Comparison of ENCODE assay signal across 8 cellular contexts in genomic region chr18:27599202-27599829, GRCh38.
DNase-seq lines count a peak whose midpoint lies in the region; ATAC-seq and TF ChIP-seq lines count a peak whose summit lies in the region.

No MANE protein-coding gene starts in this region.

- 53% methylated on average over 1 of the region's 1 CpG for WGBS in hepatocyte (ENCODE audit: low lambda C conversion rate, missing lambda C conversion rate)
- 78 to 98% (median 89%) methylated on average over 1 of the region's 1 CpG for WGBS in spleen, 5 donors

- CTCF ChIA-PET in activated CD8-positive, alpha-beta T cell treated with anti-CD3 and anti-CD28 coated beads, Interleukin-2, amount 10 ng/mL, durations not matched to agents 7 days and 5 days (lab: Charles Lee): interaction anchor here (0.6 to 2.1 kb wide), 4 partner anchors 13 to 978 kb away, joined by 3 to 8 read pairs (median 4); no protein-coding TSS in a partner anchor

- DNase-seq in CMK (ENCODE audit: low read depth) (peak; percentile 20), NCI-H2107 (lab: John Stamatoyannopoulos, UW) (peak; percentile 0), hepatocyte (ENCODE audit: low spot score) (peak; percentile 75), spleen (no peak)
- DNase-seq in activated CD8-positive, alpha-beta T cell treated with anti-CD3 and anti-CD28 coated beads, Interleukin-2, amount 10 ng/mL, durations not matched to agents 7 days and 5 days: peak; percentile 43
- no peak for DNase-seq in activated T-helper 1 cell treated with anti-CD3 and anti-CD28 coated beads, Interleukin-12 subunit alpha, Interleukin-12 subunit beta, Interleukin-2, Interleukin-4 antibody, amounts not matched to agents 30 ng/mL and 10 ng/mL and 1 ng/mL, durations not matched to agents 14 hours and 24 hours and 36 hours (ENCODE audit: low spot score)

- no peak overlapping the region for H3K4me3 ChIP-seq in hepatocyte
- no peak overlapping the region for H3K4me3 ChIP-seq in spleen

- H3K9me3 Mint-ChIP-seq in activated CD8-positive, alpha-beta T cell treated with anti-CD3 and anti-CD28 coated beads, Interleukin-2, amount 10 ng/mL, durations not matched to agents 7 days and 5 days (ENCODE audit: insufficient read depth): no peaks in the 10 kb centered on the region
- H3K9me3 Mint-ChIP-seq in activated T-helper 1 cell treated with anti-CD3 and anti-CD28 coated beads, Interleukin-12 subunit alpha, Interleukin-12 subunit beta, Interleukin-2, Interleukin-4 antibody, amounts not matched to agents 30 ng/mL and 10 ng/mL and 1 ng/mL, durations not matched to agents 14 hours and 24 hours and 36 hours: no peaks in the 10 kb centered on the region

- TF ChIP-seq POLR2A in spleen (IDR thresholded peaks at IDR 0.05): no peak

- ATAC-seq in GM18508 (IDR thresholded peaks at IDR 0.05; ENCODE audit: insufficient read depth, unreplicated experiment): peak; percentile 62
- ATAC-seq in HG02973 (IDR thresholded peaks at IDR 0.05; ENCODE audit: unreplicated experiment): peak; percentile 78
- peak; percentile 42 for ATAC-seq in activated CD8-positive, alpha-beta T cell treated with anti-CD3 and anti-CD28 coated beads, Interleukin-2, amount 10 ng/mL, durations not matched to agents 7 days and 5 days

- H3K27ac Mint-ChIP-seq in activated CD8-positive, alpha-beta T cell treated with anti-CD3 and anti-CD28 coated beads, Interleukin-2, amount 10 ng/mL, durations not matched to agents 7 days and 5 days: no peak overlapping the region
- H3K27ac Mint-ChIP-seq in activated T-helper 1 cell treated with anti-CD3 and anti-CD28 coated beads, Interleukin-12 subunit alpha, Interleukin-12 subunit beta, Interleukin-2, Interleukin-4 antibody, amounts not matched to agents 30 ng/mL and 10 ng/mL and 1 ng/mL, durations not matched to agents 14 hours and 24 hours and 36 hours: no peak overlapping the region

- H3K9me3 ChIP-seq in hepatocyte (ENCODE audit: low read depth) (no peaks in the 10 kb centered on the region), spleen (peaks cover 0 to 10% (median 0%) of the 10 kb centered on the region in 8 donors)

- no peaks in the 10 kb centered on the region for H3K27me3 Mint-ChIP-seq in activated CD8-positive, alpha-beta T cell treated with anti-CD3 and anti-CD28 coated beads, Interleukin-2, amount 10 ng/mL, durations not matched to agents 7 days and 5 days (ENCODE audit: low read depth)
- H3K27me3 Mint-ChIP-seq in activated T-helper 1 cell treated with anti-CD3 and anti-CD28 coated beads, Interleukin-12 subunit alpha, Interleukin-12 subunit beta, Interleukin-2, Interleukin-4 antibody, amounts not matched to agents 30 ng/mL and 10 ng/mL and 1 ng/mL, durations not matched to agents 14 hours and 24 hours and 36 hours (ENCODE audit: insufficient read depth): no peaks in the 10 kb centered on the region

- no peak overlapping the region for H3K4me2 ChIP-seq in hepatocyte

- no peak overlapping the region for H3K4me3 Mint-ChIP-seq in activated CD8-positive, alpha-beta T cell treated with anti-CD3 and anti-CD28 coated beads, Interleukin-2, amount 10 ng/mL, durations not matched to agents 7 days and 5 days
- no peak overlapping the region for H3K4me3 Mint-ChIP-seq in activated T-helper 1 cell treated with anti-CD3 and anti-CD28 coated beads, Interleukin-12 subunit alpha, Interleukin-12 subunit beta, Interleukin-2, Interleukin-4 antibody, amounts not matched to agents 30 ng/mL and 10 ng/mL and 1 ng/mL, durations not matched to agents 14 hours and 24 hours and 36 hours

- H3K36me3 ChIP-seq in hepatocyte (replicated peaks; ENCODE audit: insufficient read depth, low read depth): no peaks in the 10 kb centered on the region
- no peaks in the 10 kb centered on the region for H3K36me3 ChIP-seq in spleen

- intact Hi-C loops in spleen (cut with DNase I; ENCODE audit: low total_unique reads): loop anchor here (5.0 to 10.0 kb wide), 2 partner anchors 235 to 582 kb away; no protein-coding TSS in a partner anchor
- intact Hi-C loops in activated T-helper 1 cell treated with anti-CD3 and anti-CD28 coated beads, Interleukin-12 subunit alpha, Interleukin-12 subunit beta, Interleukin-2, Interleukin-4 antibody, amounts not matched to agents 30 ng/mL and 10 ng/mL and 1 ng/mL, durations not matched to agents 14 hours and 24 hours and 36 hours (cut with micrococcal nuclease): loop anchor here (1.0 to 2.0 kb wide), 2 partner anchors 235 to 979 kb away; no protein-coding TSS in a partner anchor

- H3K9me2 ChIP-seq in hepatocyte (replicated peaks; ENCODE audit: insufficient read depth): no peaks in the 10 kb centered on the region

- H3K27me3 ChIP-seq in hepatocyte (no peaks in the 10 kb centered on the region), spleen (replicated peaks in 1 of 7) (no peaks in the 10 kb centered on the region)

- H2AFZ ChIP-seq in hepatocyte: no peak overlapping the region

- H3K27ac ChIP-seq in hepatocyte (no peak overlapping the region), spleen (no peak overlapping the region)

- H3K79me2 ChIP-seq in hepatocyte: no peaks in the 10 kb centered on the region

- no peaks in the 10 kb centered on the region for H4K20me1 ChIP-seq in hepatocyte (ENCODE audit: insufficient read depth, poor library complexity, severe bottlenecking)

- no peaks in the 10 kb centered on the region for H3K36me3 Mint-ChIP-seq in activated CD8-positive, alpha-beta T cell treated with anti-CD3 and anti-CD28 coated beads, Interleukin-2, amount 10 ng/mL, durations not matched to agents 7 days and 5 days (ENCODE audit: low read depth)
- no peaks in the 10 kb centered on the region for H3K36me3 Mint-ChIP-seq in activated T-helper 1 cell treated with anti-CD3 and anti-CD28 coated beads, Interleukin-12 subunit alpha, Interleukin-12 subunit beta, Interleukin-2, Interleukin-4 antibody, amounts not matched to agents 30 ng/mL and 10 ng/mL and 1 ng/mL, durations not matched to agents 14 hours and 24 hours and 36 hours (ENCODE audit: low read depth)

- H3K4me1 Mint-ChIP-seq in activated CD8-positive, alpha-beta T cell treated with anti-CD3 and anti-CD28 coated beads, Interleukin-2, amount 10 ng/mL, durations not matched to agents 7 days and 5 days (ENCODE audit: low read depth): no peaks in the 10 kb centered on the region
- no peaks in the 10 kb centered on the region for H3K4me1 Mint-ChIP-seq in activated T-helper 1 cell treated with anti-CD3 and anti-CD28 coated beads, Interleukin-12 subunit alpha, Interleukin-12 subunit beta, Interleukin-2, Interleukin-4 antibody, amounts not matched to agents 30 ng/mL and 10 ng/mL and 1 ng/mL, durations not matched to agents 14 hours and 24 hours and 36 hours (ENCODE audit: low read depth)

- POLR2A ChIA-PET in activated CD8-positive, alpha-beta T cell treated with anti-CD3 and anti-CD28 coated beads, Interleukin-2, amount 10 ng/mL, durations not matched to agents 7 days and 5 days (lab: Charles Lee): no interaction called here

- TF ChIP-seq CTCF in hepatocyte (IDR thresholded peaks at IDR 0.05; ENCODE audit: poor library complexity) (peak; percentile 94), spleen (IDR thresholded peaks at IDR 0.05 in 8 of 11, conservative IDR thresholded peaks at IDR 0.05 in 3 of 11) (peak in 10 of 11 experiments; percentile 38 to 76 (median 73))

- H3K4me1 ChIP-seq in hepatocyte (ENCODE audit: insufficient read depth) (no peaks in the 10 kb centered on the region), spleen (no peaks in the 10 kb centered on the region)

Comparison
In these comparisons a context has a peak if more than half of its experiments do, and no peak if none do; other contexts are left out.
1. DNase-seq: peak in CMK (single experiment), NCI-H2107 (single experiment), activated CD8-positive, alpha-beta T cell treated with anti-CD3 and anti-CD28 coated beads, Interleukin-2, amount 10 ng/mL, durations not matched to agents 7 days and 5 days (single experiment) and hepatocyte (single experiment); none in spleen (single experiment) and activated T-helper 1 cell treated with anti-CD3 and anti-CD28 coated beads, Interleukin-12 subunit alpha, Interleukin-12 subunit beta, Interleukin-2, Interleukin-4 antibody, amounts not matched to agents 30 ng/mL and 10 ng/mL and 1 ng/mL, durations not matched to agents 14 hours and 24 hours and 36 hours (single experiment).
2. Peak in every context shown above with its lines, with median percentiles within 50 percentile points of each other: ATAC-seq.